ENCODE assay signal across 19 cellular contexts in genomic region chrX:98203800-98204199, GRCh38.
DNase-seq lines count a peak whose midpoint lies in the region; FAIRE-seq and TF ChIP-seq lines count a peak whose summit lies in the region.
"Had no signal": no experiment of that assay in that cellular context is flagged by ENCODE, and none has a peak within 500 bp of the region (broad histone marks: within the 10 kb centered on the region; RNA-seq: fewer than 3 reads in every experiment).

No MANE protein-coding gene starts in this region.

- no peaks in the 10 kb centered on the region for H3K9me3 ChIP-seq in stomach
- H3K9me3 ChIP-seq: HAP-1 had no signal

- TF ChIP-seq POLR2A in stomach (IDR thresholded peaks at IDR 0.05): no peak

- H3K4me3 ChIP-seq in choroid plexus epithelial cell (ENCODE audit: low read depth, low read length) (no peak overlapping the region), stomach (no peak overlapping the region)
- H3K4me3 ChIP-seq: HAP-1, PC-9 had no signal

- DNase-seq in GM19239 (ENCODE audit: insufficient read length, low spot score) (no peak), RCC 7860 (ENCODE audit: low spot score) (peak; percentile 26), choroid plexus epithelial cell (ENCODE audit: low read depth) (peak; percentile 0), kidney tubule cell (ENCODE audit: low spot score) (peak; percentile 18), RPMI8226 (no peak), stomach (no peak), NK-92 (lab: John Stamatoyannopoulos, UW; ENCODE audit: unreplicated experiment) (no peak), germinal center (ENCODE audit: low spot score) (no peak)
- DNase-seq: ACHN, AML-193, COR-L47, DMS153, Kasumi-1, NCI-H187, NCI-H446, PC-9, SHP77 treated with DMSO at 0.1 percent for 48 hours had no signal

- H3K4me1 ChIP-seq in stomach: no peaks in the 10 kb centered on the region
- H3K4me1 ChIP-seq: HAP-1 had no signal

- TF ChIP-seq CTCF in choroid plexus epithelial cell (conservative IDR thresholded peaks at IDR 0.05; ENCODE audit: low read depth, low read length) (no peak), stomach (IDR thresholded peaks at IDR 0.05) (no peak)

- intact Hi-C loops in stomach (cut with DNase I; ENCODE audit: low total_unique reads): no loop called here

- H3K36me3 ChIP-seq in stomach: no peaks in the 10 kb centered on the region
- H3K36me3 ChIP-seq: HAP-1 had no signal

- peak; percentile 49 for FAIRE-seq in GM19239 (lab: Jason Lieb, UNC)
- FAIRE-seq in RCC 7860 (lab: Jason Lieb, UNC): peak; percentile 85
- FAIRE-seq: HTR-8/SVneo had no signal

- no peaks in the 10 kb centered on the region for H3K27me3 ChIP-seq in stomach

- H3K27ac ChIP-seq in stomach: no peak overlapping the region
- H3K27ac ChIP-seq: PC-9 had no signal

- 54 to 62% (median 61%) methylated on average over 2 of the region's 2 CpGs for WGBS in stomach, 5 donors

- TF ChIP-seq EP300 in stomach (IDR thresholded peaks at IDR 0.05): no peak

Comparison
In these comparisons a context has a peak if more than half of its experiments do, and no peak if none do; other contexts are left out.
1. DNase-seq: peak in RCC 7860 (single experiment), choroid plexus epithelial cell (single experiment) and kidney tubule cell (single experiment); none in GM19239 (single experiment), RPMI8226 (single experiment), stomach (single experiment), NK-92 (single experiment) and germinal center (single experiment).